Comparison of ENCODE assay signal across 25 cellular contexts in genomic region chr5:86865396-86865795, GRCh38.
"Had no signal": no experiment of that assay in that cellular context is flagged by ENCODE, and none has a peak within 500 bp of the region (broad histone marks: within the 10 kb centered on the region; RNA-seq: fewer than 3 reads in every experiment).

No MANE protein-coding gene starts in this region.

- H3K4me3 Mint-ChIP-seq: activated CD4-positive, alpha-beta T cell treated with anti-CD3 and anti-CD28 coated beads, Interleukin-2, amount 10 ng/mL, durations not matched to agents 24 days and 14 days; activated CD8-positive, alpha-beta memory T cell treated with anti-CD3 and anti-CD28 coated beads, Interleukin-2, amount 10 ng/mL, durations not matched to agents 7 days and 5 days; activated CD8-positive, alpha-beta T cell treated with anti-CD3 and anti-CD28 coated beads for 36 hours; activated T-helper 1 cell treated with anti-CD3 and anti-CD28 coated beads, Interleukin-12 subunit alpha, Interleukin-12 subunit beta, Interleukin-2, Interleukin-4 antibody, amounts not matched to agents 30 ng/mL and 10 ng/mL and 1 ng/mL, durations not matched to agents 14 hours and 24 hours and 36 hours; effector memory CD8-positive, alpha-beta T cell; mesothelial cell of epicardium; naive thymus-derived CD8-positive, alpha-beta T cell had no signal

- H3K36me3 Mint-ChIP-seq: activated CD8-positive, alpha-beta memory T cell treated with anti-CD3 and anti-CD28 coated beads, Interleukin-2, amount 10 ng/mL, durations not matched to agents 7 days and 5 days; mesothelial cell of epicardium; naive thymus-derived CD8-positive, alpha-beta T cell had no signal

- H3K4me3 ChIP-seq: colonic mucosa, dorsolateral prefrontal cortex, ovary, psoas muscle, right atrium auricular region, thyroid gland had no signal

- H3K4me1 Mint-ChIP-seq: activated CD4-positive, alpha-beta T cell treated with anti-CD3 and anti-CD28 coated beads, Interleukin-2, amount 10 ng/mL, durations not matched to agents 24 days and 14 days; activated CD8-positive, alpha-beta memory T cell treated with anti-CD3 and anti-CD28 coated beads, Interleukin-2, amount 10 ng/mL, durations not matched to agents 7 days and 5 days; naive thymus-derived CD8-positive, alpha-beta T cell had no signal

- H3K4me1 ChIP-seq: colonic mucosa, psoas muscle, right atrium auricular region, thyroid gland had no signal

- H3K27ac ChIP-seq: colonic mucosa, ovary, psoas muscle, right atrium auricular region, thyroid gland, VCaP had no signal

- H3K9me3 ChIP-seq: colonic mucosa, ovary, psoas muscle, right atrium auricular region, thyroid gland had no signal

- ATAC-seq: activated CD4-positive, CD25-positive, alpha-beta regulatory T cell treated with anti-CD3 and anti-CD28 coated beads, Interleukin-2, amount 50 U/mL, for 24 hours; activated CD8-positive, alpha-beta memory T cell treated with anti-CD3 and anti-CD28 coated beads, Interleukin-2, amount 10 ng/mL, durations not matched to agents 7 days and 5 days; activated CD8-positive, alpha-beta T cell treated with anti-CD3 and anti-CD28 coated beads for 36 hours; effector memory CD8-positive, alpha-beta T cell; esophagus mucosa; left ventricle myocardium superior; naive thymus-derived CD8-positive, alpha-beta T cell; psoas muscle; stimulated activated naive CD8-positive, alpha-beta T cell treated with anti-CD3 and anti-CD28 coated beads, Interleukin-15, Interleukin-2, amounts not matched to agents 100 U/mL and 50 U/mL, for 24 hours had no signal

- DNase-seq: activated CD4-positive, alpha-beta T cell treated with anti-CD3 and anti-CD28 coated beads, Interleukin-2, amount 10 ng/mL, durations not matched to agents 24 days and 14 days; activated CD8-positive, alpha-beta memory T cell treated with anti-CD3 and anti-CD28 coated beads, Interleukin-2, amount 10 ng/mL, durations not matched to agents 7 days and 5 days; activated CD8-positive, alpha-beta T cell treated with anti-CD3 and anti-CD28 coated beads for 36 hours; activated gamma-delta T cell; activated naive CD4-positive, alpha-beta T cell treated with anti-CD3 and anti-CD28 coated beads, Interleukin-2, amount 50 U/mL, for 16 hours; activated T-cell treated with anti-CD3 and anti-CD28 coated beads for 4 hours; central memory CD4-positive, alpha-beta T cell; colonic mucosa; effector memory CD8-positive, alpha-beta T cell; glutamatergic neuron; left ventricle myocardium superior; mammary epithelial cell; naive thymus-derived CD8-positive, alpha-beta T cell; ovary; psoas muscle; stimulated activated CD4-positive, alpha-beta T cell treated with anti-CD3 and anti-CD28 coated beads, Interleukin-4, amount 100 ng/mL, for 24 hours; stimulated activated naive CD8-positive, alpha-beta T cell treated with anti-CD3 and anti-CD28 coated beads, Interleukin-15, Interleukin-2, amounts not matched to agents 100 U/mL and 50 U/mL, for 24 hours; thyroid gland had no signal

- H3K27ac Mint-ChIP-seq: activated CD4-positive, alpha-beta T cell treated with anti-CD3 and anti-CD28 coated beads, Interleukin-2, amount 10 ng/mL, durations not matched to agents 24 days and 14 days; activated CD8-positive, alpha-beta memory T cell treated with anti-CD3 and anti-CD28 coated beads, Interleukin-2, amount 10 ng/mL, durations not matched to agents 7 days and 5 days; activated CD8-positive, alpha-beta T cell treated with anti-CD3 and anti-CD28 coated beads for 36 hours; activated T-helper 1 cell treated with anti-CD3 and anti-CD28 coated beads, Interleukin-12 subunit alpha, Interleukin-12 subunit beta, Interleukin-2, Interleukin-4 antibody, amounts not matched to agents 30 ng/mL and 10 ng/mL and 1 ng/mL, durations not matched to agents 14 hours and 24 hours and 36 hours; effector memory CD8-positive, alpha-beta T cell; mesothelial cell of epicardium; naive thymus-derived CD8-positive, alpha-beta T cell had no signal

- H3K27me3 ChIP-seq: colonic mucosa, dorsolateral prefrontal cortex, right atrium auricular region, thyroid gland had no signal

- H3K36me3 ChIP-seq: colonic mucosa, ovary, right atrium auricular region, thyroid gland had no signal
